8 cellular contexts compared by ENCODE assay signal in the genomic region with DNA sequence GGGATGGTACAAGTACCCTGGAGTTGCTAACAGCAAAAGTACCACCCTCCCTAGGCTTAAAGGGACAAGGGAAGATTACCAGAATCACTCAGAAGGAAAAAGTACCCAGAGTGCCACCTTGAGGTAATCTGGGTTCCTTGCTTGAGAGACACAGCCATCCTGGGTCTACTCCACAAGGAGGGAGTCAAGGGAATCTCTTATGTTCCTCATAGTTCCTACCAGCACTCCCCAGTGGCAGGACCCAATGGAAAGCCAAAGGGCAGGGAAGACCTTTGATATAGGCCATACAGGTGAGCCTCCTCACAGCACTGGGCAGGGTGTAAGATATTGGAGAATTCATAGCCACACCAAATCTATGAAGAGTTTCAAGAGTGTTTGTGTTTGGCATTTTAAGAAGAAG. TPM values are rescaled to one million over a fixed set of nuclear protein-coding genes. Genes with fewer than 3 reads are reported as not detected.
DNase-seq lines count a peak whose midpoint lies in the region; TF ChIP-seq lines count a peak whose summit lies in the region.

No MANE protein-coding gene starts in this region.

- H3K36me3 ChIP-seq in HAP-1 (replicated peaks) (no peaks in the 10 kb centered on the region), MG63 (no peaks in the 10 kb centered on the region)

- in situ Hi-C loops in HAP-1 (cut with MboI; ENCODE audit: low sequenced_read_pairs), result no loop called here

- POLR2A ChIA-PET in AG04449 (lab: Yijun Ruan, JAX), result no interaction called here

- H3K9me3 ChIP-seq in HAP-1, result no peaks in the 10 kb centered on the region
- no peaks in the 10 kb centered on the region for H3K9me3 ChIP-seq in MG63

- DNase-seq in AG04449 (ENCODE audit: low read depth, low spot score), result peak; percentile 1
- peak; percentile 24 to 29 for DNase-seq in HAP-1 (ENCODE audit: low spot score in 2 of 2)
- peak; percentile 15 for DNase-seq in foreskin melanocyte
- DNase-seq in MG63, result no peak
- DNase-seq in posterior cingulate gyrus, result no peak
- DNase-seq in coronary artery (ENCODE audit: low spot score), result no peak
- DNase-seq in NCI-H2196 treated with DMSO at 0.1 percent for 48 hours (lab: John Stamatoyannopoulos, UW; ENCODE audit: unreplicated experiment), result no peak

- H3K27me3 ChIP-seq in HAP-1 (ENCODE audit: low read depth), result peaks cover 4% of the 10 kb centered on the region; the same call in 1 of the 2 replicates
- H3K27me3 ChIP-seq in MG63, result no peaks in the 10 kb centered on the region

- CTCF ChIA-PET in AG04449 (lab: Yijun Ruan, JAX), result no interaction called here

- intact Hi-C loops in posterior cingulate gyrus (cut with DNase I), result no loop called here

- no peak overlapping the region for H3K27ac ChIP-seq in coronary artery

- H3K4me3 ChIP-seq in AG04449 (ENCODE audit: low read depth, low read length), result no peak overlapping the region
- H3K4me3 ChIP-seq in HAP-1, result no peak overlapping the region
- no peak overlapping the region for H3K4me3 ChIP-seq in WI38 (ENCODE audit: low read depth, low read length)
- H3K4me3 ChIP-seq in MG63, result no peak overlapping the region
- H3K4me3 ChIP-seq in coronary artery, result no peak overlapping the region

- TF ChIP-seq CTCF in AG04449 (IDR thresholded peaks at IDR 0.05; ENCODE audit: insufficient read depth, low read length, missing control alignments), result peak; percentile 16
- 0 out of 2 replicates have a peak, but pooled peaks have one; percentile 28 for TF ChIP-seq CTCF in WI38 (IDR thresholded peaks at IDR 0.05; ENCODE audit: low read depth, low read length)
- no peak for TF ChIP-seq CTCF in coronary artery (IDR thresholded peaks at IDR 0.05)

- H3K4me1 ChIP-seq in HAP-1, result no peaks in the 10 kb centered on the region

RNA-seq across cellular contexts. Expression of a gene that starts 5.7 kb away (rescaled TPM):
- not detected in 2 replicates for total RNA-seq in MG63 (2014; rRNA removed; shearing (Covaris generic); ENCODE audit: low replicate concordance)

Comparison
In these comparisons a context has a peak if more than half of its experiments do, and no peak if none do; other contexts are left out.
1. DNase-seq: peak in AG04449 (single experiment), HAP-1 (2 of 2) and foreskin melanocyte (single experiment); none in MG63 (single experiment), posterior cingulate gyrus (0 of 10), coronary artery (single experiment) and NCI-H2196 treated with DMSO at 0.1 percent for 48 hours (single experiment).